13 cellular contexts compared by ENCODE assay signal in the genomic region with DNA sequence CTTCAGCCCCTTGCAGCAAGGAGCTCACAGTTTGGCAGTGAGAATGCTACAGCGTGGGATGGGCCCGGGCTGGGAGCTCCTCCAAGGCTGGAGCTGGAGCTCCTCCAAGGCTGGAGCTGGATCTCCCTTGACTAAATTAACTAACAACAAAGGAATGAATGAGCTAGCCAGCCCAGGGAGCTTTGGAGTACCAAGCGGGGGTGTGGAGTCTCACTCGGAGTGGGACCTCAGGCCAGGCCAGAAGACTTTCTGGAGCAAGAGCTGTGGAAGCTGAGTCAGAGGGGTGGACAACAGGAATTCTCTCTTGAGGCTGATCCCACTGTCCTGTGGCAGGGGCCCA.
DNase-seq lines count a peak whose midpoint lies in the region; ATAC-seq and TF ChIP-seq lines count a peak whose summit lies in the region.
"Had no signal": no experiment of that assay in that cellular context is flagged by ENCODE, and none has a peak within 500 bp of the region (broad histone marks: within the 10 kb centered on the region; RNA-seq: fewer than 3 reads in every experiment).

No MANE protein-coding gene starts in this region.

- peaks cover 0 to 6% of the 10 kb centered on the region in 2 donors for H3K4me1 ChIP-seq in right atrium auricular region

- DNase-seq in EL = peak; percentile 94
- DNase-seq in cardiac fibroblast (ENCODE audit: low read depth in 2 of 2) = peak; percentile 86 to 96
- peak; percentile 84 for DNase-seq in right atrium auricular region (ENCODE audit: low spot score)
- peak; percentile 6 for DNase-seq in renal cortical epithelial cell (ENCODE audit: low read depth)
- DNase-seq in activated CD4-positive, alpha-beta T cell treated with anti-CD3 and anti-CD28 coated beads for 1 hour = no peak
- no peak for DNase-seq in NCI-H1436 (lab: John Stamatoyannopoulos, UW)
- DNase-seq: Calu3, mesendoderm, NCI-H748 treated with DMSO at 0.1 percent for 48 hours, T-helper 1 cell had no signal

- ATAC-seq in HG03139 (IDR thresholded peaks at IDR 0.05; ENCODE audit: unreplicated experiment) (no peak), HG03045 (IDR thresholded peaks at IDR 0.05; ENCODE audit: unreplicated experiment) (no peak)

- no peaks in the 10 kb centered on the region for H3K27me3 ChIP-seq in right atrium auricular region
- H3K27me3 ChIP-seq: suprapubic skin had no signal

- H3K36me3 ChIP-seq in right atrium auricular region = no peaks in the 10 kb centered on the region
- H3K36me3 ChIP-seq: suprapubic skin had no signal

- H3K4me3 ChIP-seq in cardiac fibroblast (replicated peaks in 1 of 2; ENCODE audit: low read depth in 2 of 2, low read length in 2 of 2) (no peak overlapping the region), right atrium auricular region (no peak overlapping the region)
- H3K4me3 ChIP-seq: suprapubic skin had no signal

- H3K27ac ChIP-seq in right atrium auricular region = no peak overlapping the region
- H3K27ac ChIP-seq: suprapubic skin had no signal

- no peaks in the 10 kb centered on the region for H3K9me3 ChIP-seq in right atrium auricular region
- H3K9me3 ChIP-seq: suprapubic skin had no signal

- TF ChIP-seq CTCF in cardiac fibroblast (IDR thresholded peaks at IDR 0.05; ENCODE audit: low read depth, low read length) = no peak
- no peak for TF ChIP-seq CTCF in right atrium auricular region (IDR thresholded peaks at IDR 0.05)

Comparison
In these comparisons a context has a peak if more than half of its experiments do, and no peak if none do; other contexts are left out.
1. DNase-seq: peak in EL (single experiment), cardiac fibroblast (2 of 2), right atrium auricular region (single experiment) and renal cortical epithelial cell (single experiment); none in activated CD4-positive, alpha-beta T cell treated with anti-CD3 and anti-CD28 coated beads for 1 hour (single experiment) and NCI-H1436 (single experiment).